In genomic region chr4:25860586-25861421, GRCh38 we compare ENCODE assay signal across 8 cellular contexts. TPM values are rescaled to one million over a fixed set of nuclear protein-coding genes. Genes with fewer than 3 reads are reported as not detected.
A peak's percentile ranks its signal among the peaks of the same experiment; 100 is the strongest.
DNase-seq lines count a peak whose midpoint lies in the region; ATAC-seq and TF ChIP-seq lines count a peak whose summit lies in the region.

No MANE protein-coding gene starts in this region.

- no peak for TF ChIP-seq POLR2A in ovary (IDR thresholded peaks at IDR 0.05)

- H3K9me3 ChIP-seq in naive thymus-derived CD4-positive, alpha-beta T cell (ENCODE audit: control insufficient read depth in 2 of 3, low read length in 3 of 3): no peaks in the 10 kb centered on the region
- H3K9me3 ChIP-seq in ovary: no peaks in the 10 kb centered on the region

- H3K27me3 Mint-ChIP-seq in activated naive CD8-positive, alpha-beta T cell treated with anti-CD3 and anti-CD28 coated beads, Interleukin-2, amount 50 U/mL, for 24 hours: peaks cover 3% of the 10 kb centered on the region
- H3K27me3 Mint-ChIP-seq in naive thymus-derived CD4-positive, alpha-beta T cell: peaks cover 0 to 3% (median 0%) of the 10 kb centered on the region in 5 donors

- peak; percentile 28 for DNase-seq in activated naive CD8-positive, alpha-beta T cell treated with anti-CD3 and anti-CD28 coated beads, Interleukin-2, amount 50 U/mL, for 24 hours
- no peak for DNase-seq in naive thymus-derived CD4-positive, alpha-beta T cell
- DNase-seq in ovary: no peak

- TF ChIP-seq RAD21 in Ishikawa (IDR thresholded peaks at IDR 0.05; ENCODE audit: low read depth): no peak

- TF ChIP-seq EP300 in Ishikawa (IDR thresholded peaks at IDR 0.05; ENCODE audit: borderline replicate concordance) (no peak), ovary (IDR thresholded peaks at IDR 0.05) (no peak)

- H3K27me3 ChIP-seq in naive thymus-derived CD4-positive, alpha-beta T cell (ENCODE audit: control insufficient read depth in 2 of 2, insufficient read depth in 2 of 2, low read length in 2 of 2): no peaks in the 10 kb centered on the region
- H3K27me3 ChIP-seq in ovary: no peaks in the 10 kb centered on the region

- H3K36me3 Mint-ChIP-seq in activated naive CD8-positive, alpha-beta T cell treated with anti-CD3 and anti-CD28 coated beads, Interleukin-2, amount 50 U/mL, for 24 hours (ENCODE audit: low read depth): peaks cover 14% of the 10 kb centered on the region
- peaks cover 0 to 26% (median 4%) of the 10 kb centered on the region in 5 donors for H3K36me3 Mint-ChIP-seq in naive thymus-derived CD4-positive, alpha-beta T cell

- intact Hi-C loops in naive thymus-derived CD4-positive, alpha-beta T cell (cut with micrococcal nuclease): loop anchor here (2.0 to 5.0 kb wide), 5 partner anchors 721 to 1279 kb away; partner anchors contain the start of genes STIM2 (in 2 of the 2), DHX15 (in 1 of the 2) and TBC1D19 (in 1 of the 2)
- intact Hi-C loops in ovary (cut with DNase I): no loop called here

- peak overlapping the region; percentile 71 for H3K27ac ChIP-seq in naive thymus-derived CD4-positive, alpha-beta T cell (ENCODE audit: low read depth, low read length)
- H3K27ac ChIP-seq in ovary: no peak overlapping the region

- H3K4me3 Mint-ChIP-seq in activated naive CD8-positive, alpha-beta T cell treated with anti-CD3 and anti-CD28 coated beads, Interleukin-2, amount 50 U/mL, for 24 hours: peak overlapping the region; percentile 97
- H3K4me3 Mint-ChIP-seq in naive thymus-derived CD4-positive, alpha-beta T cell: peak overlapping the region; percentile 67 to 100 (median 98)

- H3K27ac Mint-ChIP-seq in activated naive CD8-positive, alpha-beta T cell treated with anti-CD3 and anti-CD28 coated beads, Interleukin-2, amount 50 U/mL, for 24 hours: peak overlapping the region; percentile 98
- peak overlapping the region; percentile 88 to 99 (median 95) for H3K27ac Mint-ChIP-seq in naive thymus-derived CD4-positive, alpha-beta T cell

- no peaks in the 10 kb centered on the region for H3K36me3 ChIP-seq in naive thymus-derived CD4-positive, alpha-beta T cell (ENCODE audit: control insufficient read depth in 2 of 3, insufficient read depth in 3 of 3, low read length in 3 of 3)
- H3K36me3 ChIP-seq in ovary: no peaks in the 10 kb centered on the region

- no peak for TF ChIP-seq CTCF in GM12875 (IDR thresholded peaks at IDR 0.05; ENCODE audit: borderline replicate concordance, insufficient read depth, low read depth, low read length)
- TF ChIP-seq CTCF in ovary (IDR thresholded peaks at IDR 0.05): no peak

- ATAC-seq in activated naive CD8-positive, alpha-beta T cell treated with anti-CD3 and anti-CD28 coated beads, Interleukin-2, amount 50 U/mL, for 24 hours: no peak
- peak; percentile 45 for ATAC-seq in naive thymus-derived CD4-positive, alpha-beta T cell
- ATAC-seq in GM21360 (IDR thresholded peaks at IDR 0.05; ENCODE audit: unreplicated experiment) (no peak), HG03432 (IDR thresholded peaks at IDR 0.05; ENCODE audit: unreplicated experiment) (no peak), GM21423 (IDR thresholded peaks at IDR 0.05; ENCODE audit: unreplicated experiment) (no peak)

- no peaks in the 10 kb centered on the region for H3K9me3 Mint-ChIP-seq in activated naive CD8-positive, alpha-beta T cell treated with anti-CD3 and anti-CD28 coated beads, Interleukin-2, amount 50 U/mL, for 24 hours
- H3K9me3 Mint-ChIP-seq in naive thymus-derived CD4-positive, alpha-beta T cell: peaks cover 0 to 2% (median 0%) of the 10 kb centered on the region in 11 donors

- WGBS in ovary, 3 donors: 83 to 92% (median 84%) methylated on average over 8 of the region's 8 CpGs

- peaks cover 62% of the 10 kb centered on the region for H3K4me1 Mint-ChIP-seq in activated naive CD8-positive, alpha-beta T cell treated with anti-CD3 and anti-CD28 coated beads, Interleukin-2, amount 50 U/mL, for 24 hours
- peaks cover 44 to 61% (median 55%) of the 10 kb centered on the region in 7 donors for H3K4me1 Mint-ChIP-seq in naive thymus-derived CD4-positive, alpha-beta T cell

- CTCF ChIA-PET in naive thymus-derived CD4-positive, alpha-beta T cell (lab: Charles Lee): interaction anchor here (0.6 kb wide), 1 partner anchor 138 kb away, joined by 4 read pairs; no protein-coding TSS in a partner anchor

- peak overlapping the region; percentile 87 for H3K4me3 ChIP-seq in GM12875 (ENCODE audit: low read depth, low read length)
- H3K4me3 ChIP-seq in naive thymus-derived CD4-positive, alpha-beta T cell (ENCODE audit: low read length): peak overlapping the region; percentile 68
- no peak overlapping the region for H3K4me3 ChIP-seq in ovary

- POLR2A ChIA-PET in naive thymus-derived CD4-positive, alpha-beta T cell (lab: Charles Lee): interaction anchor here (0.6 to 2.8 kb wide), 7 partner anchors 9 to 723 kb away, joined by 4 to 26 read pairs (median 6); partner anchors contain the start of genes SMIM20 and TBC1D19

- H3K4me1 ChIP-seq in naive thymus-derived CD4-positive, alpha-beta T cell (ENCODE audit: control insufficient read depth in 2 of 2, insufficient read depth in 2 of 2, low read length in 2 of 2): peaks cover 30 to 32% of the 10 kb centered on the region in 2 donors
- H3K4me1 ChIP-seq in ovary (ENCODE audit: insufficient read depth): no peaks in the 10 kb centered on the region

TF ChIP-seq in Ishikawa, 13 proteins besides CTCF, POLR2A, EP300 and RAD21:
- TF ChIP-seq TEAD4 (IDR thresholded peaks at IDR 0.05) (no peak), CEBPB (IDR thresholded peaks at IDR 0.05) (peak; percentile 72)

RNA-seq across cellular contexts. Expression of gene SEL1L3, which starts 2.0 kb away (rescaled TPM):
- 10 to 100 TPM; 38.1 to 55.8 (median 47.0) TPM for total RNA-seq in naive thymus-derived CD4-positive, alpha-beta T cell
- 10 to 100 TPM; 15.9 to 30.1 TPM for polyA plus RNA-seq in naive thymus-derived CD4-positive, alpha-beta T cell
- 10 to 100 TPM in 3 of 7 donors, 1 to 10 TPM in 4; 5.0 to 27.7 (median 8.3) TPM for total RNA-seq in ovary
- 10 to 100 TPM in 1 of 2 donors, 1 to 10 TPM in 1; 4.4 to 19.2 TPM for polyA plus RNA-seq in ovary

RNA-seq across cellular contexts. Expression of gene SMIM20, which starts 53.2 kb away (rescaled TPM):
- 10 to 100 TPM; 11.6 to 22.8 (median 14.5) TPM for total RNA-seq in naive thymus-derived CD4-positive, alpha-beta T cell
- polyA plus RNA-seq in naive thymus-derived CD4-positive, alpha-beta T cell: 10 to 100 TPM; 50.6 to 67.5 TPM
- total RNA-seq in ovary: 10 to 100 TPM; 25.4 to 36.8 (median 28.6) TPM
- 10 to 100 TPM; 38.5 to 46.9 TPM for polyA plus RNA-seq in ovary

Comparison
In these comparisons a context has a peak if more than half of its experiments do, and no peak if none do; other contexts are left out.
1. intact Hi-C loops: an anchor here in naive thymus-derived CD4-positive, alpha-beta T cell (2.0 to 5.0 kb wide); none called in ovary.